33 cellular contexts compared by ENCODE assay signal in genomic region chr16:80436510-80436909, GRCh38.
DNase-seq lines count a peak whose midpoint lies in the region; ATAC-seq lines count a peak whose summit lies in the region.
"Had no signal": no experiment of that assay in that cellular context is flagged by ENCODE, and none has a peak within 500 bp of the region (broad histone marks: within the 10 kb centered on the region; RNA-seq: fewer than 3 reads in every experiment).

No MANE protein-coding gene starts in this region.

- peak; percentile 23 for ATAC-seq in activated CD4-positive, alpha-beta T cell treated with anti-CD3 and anti-CD28 coated beads for 36 hours
- ATAC-seq in activated T-helper 17 cell treated with anti-CD3 and anti-CD28 coated beads, Interleukin-2, amount 50 U/mL, for 72 hours (replicated peaks), result peak; percentile 36
- ATAC-seq in stimulated activated effector memory CD8-positive, alpha-beta T cell treated with anti-CD3 and anti-CD28 coated beads, Interleukin-12 subunit alpha, Interleukin-12 subunit beta, amount 100 ng/mL, for 72 hours, result peak; percentile 59
- no peak for ATAC-seq in aorta (ENCODE audit: low FRiP score)
- ATAC-seq: A549; CD8-positive, alpha-beta T cell had no signal

- POLR2A ChIA-PET in activated CD4-positive, alpha-beta T cell treated with anti-CD3 and anti-CD28 coated beads for 36 hours (lab: Charles Lee), result no interaction called here

- peaks cover 5% of the 10 kb centered on the region for H3K4me1 Mint-ChIP-seq in activated CD4-positive, alpha-beta T cell treated with anti-CD3 and anti-CD28 coated beads for 36 hours
- no peaks in the 10 kb centered on the region for H3K4me1 Mint-ChIP-seq in activated CD4-positive, alpha-beta T cell treated with anti-CD3 and anti-CD28 coated beads, Interleukin-2, amount 10 ng/mL, durations not matched to agents 24 days and 14 days
- H3K4me1 Mint-ChIP-seq in activated T-helper 17 cell treated with anti-CD3 and anti-CD28 coated beads, Interleukin-2, amount 50 U/mL, for 72 hours, result peaks cover 5% of the 10 kb centered on the region
- no peaks in the 10 kb centered on the region for H3K4me1 Mint-ChIP-seq in stimulated activated effector memory CD8-positive, alpha-beta T cell treated with anti-CD3 and anti-CD28 coated beads, Interleukin-12 subunit alpha, Interleukin-12 subunit beta, amount 100 ng/mL, for 72 hours

- H3K36me3 Mint-ChIP-seq in activated CD4-positive, alpha-beta T cell treated with anti-CD3 and anti-CD28 coated beads for 36 hours (ENCODE audit: low read depth), result no peaks in the 10 kb centered on the region
- no peaks in the 10 kb centered on the region for H3K36me3 Mint-ChIP-seq in activated CD4-positive, alpha-beta T cell treated with anti-CD3 and anti-CD28 coated beads, Interleukin-2, amount 10 ng/mL, durations not matched to agents 24 days and 14 days (ENCODE audit: low read depth)
- no peaks in the 10 kb centered on the region for H3K36me3 Mint-ChIP-seq in activated T-helper 17 cell treated with anti-CD3 and anti-CD28 coated beads, Interleukin-2, amount 50 U/mL, for 72 hours (ENCODE audit: low read depth)
- H3K36me3 Mint-ChIP-seq in stimulated activated effector memory CD8-positive, alpha-beta T cell treated with anti-CD3 and anti-CD28 coated beads, Interleukin-12 subunit alpha, Interleukin-12 subunit beta, amount 100 ng/mL, for 72 hours, result no peaks in the 10 kb centered on the region
- H3K36me3 Mint-ChIP-seq: CD14-positive monocyte; CD4-positive, alpha-beta memory T cell; CD4-positive, CD25-positive, alpha-beta regulatory T cell; CD8-positive, alpha-beta memory T cell; CD8-positive, alpha-beta T cell had no signal

- H3K4me1 ChIP-seq in aorta (ENCODE audit: control insufficient read depth in 1 of 2, insufficient read depth in 2 of 2, low read length in 2 of 2), result no peaks in the 10 kb centered on the region
- H3K4me1 ChIP-seq: A549, BE2C, BLaER1, Caco-2 had no signal

- no peak overlapping the region for H3K27ac ChIP-seq in aorta (ENCODE audit: low read depth in 1 of 2, low read length in 2 of 2)
- H3K27ac ChIP-seq: 22Rv1; A549; BLaER1; BLaER1 treated with 17β-estradiol and CSF1 and Interleukin-3, amounts not matched to agents 10 nM and 100 nM; C4-2B had no signal

- H3K4me3 Mint-ChIP-seq in activated CD4-positive, alpha-beta T cell treated with anti-CD3 and anti-CD28 coated beads for 36 hours, result no peak overlapping the region
- no peak overlapping the region for H3K4me3 Mint-ChIP-seq in activated CD4-positive, alpha-beta T cell treated with anti-CD3 and anti-CD28 coated beads, Interleukin-2, amount 10 ng/mL, durations not matched to agents 24 days and 14 days
- H3K4me3 Mint-ChIP-seq in activated T-helper 17 cell treated with anti-CD3 and anti-CD28 coated beads, Interleukin-2, amount 50 U/mL, for 72 hours, result no peak overlapping the region
- H3K4me3 Mint-ChIP-seq in stimulated activated effector memory CD8-positive, alpha-beta T cell treated with anti-CD3 and anti-CD28 coated beads, Interleukin-12 subunit alpha, Interleukin-12 subunit beta, amount 100 ng/mL, for 72 hours, result no peak overlapping the region
- H3K4me3 Mint-ChIP-seq: B cell; CD14-positive monocyte; CD4-positive, alpha-beta memory T cell; CD4-positive, alpha-beta T cell; CD4-positive, CD25-positive, alpha-beta regulatory T cell; CD8-positive, alpha-beta memory T cell; CD8-positive, alpha-beta T cell had no signal

- intact Hi-C loops in activated CD4-positive, alpha-beta T cell treated with anti-CD3 and anti-CD28 coated beads for 36 hours (cut with DNase I, micrococcal nuclease), result no loop called here
- intact Hi-C loops in activated CD4-positive, alpha-beta T cell treated with anti-CD3 and anti-CD28 coated beads, Interleukin-2, amount 10 ng/mL, durations not matched to agents 24 days and 14 days (cut with micrococcal nuclease), result no loop called here
- intact Hi-C loops in aorta (cut with DNase I), result no loop called here

- no peak overlapping the region for H3K27ac Mint-ChIP-seq in activated CD4-positive, alpha-beta T cell treated with anti-CD3 and anti-CD28 coated beads for 36 hours
- H3K27ac Mint-ChIP-seq in activated CD4-positive, alpha-beta T cell treated with anti-CD3 and anti-CD28 coated beads, Interleukin-2, amount 10 ng/mL, durations not matched to agents 24 days and 14 days, result no peak overlapping the region
- H3K27ac Mint-ChIP-seq in activated T-helper 17 cell treated with anti-CD3 and anti-CD28 coated beads, Interleukin-2, amount 50 U/mL, for 72 hours, result no peak overlapping the region
- no peak overlapping the region for H3K27ac Mint-ChIP-seq in stimulated activated effector memory CD8-positive, alpha-beta T cell treated with anti-CD3 and anti-CD28 coated beads, Interleukin-12 subunit alpha, Interleukin-12 subunit beta, amount 100 ng/mL, for 72 hours
- H3K27ac Mint-ChIP-seq: B cell; CD14-positive monocyte; CD4-positive, alpha-beta memory T cell; CD4-positive, alpha-beta T cell; CD4-positive, CD25-positive, alpha-beta regulatory T cell; CD8-positive, alpha-beta memory T cell; CD8-positive, alpha-beta T cell had no signal

- no peaks in the 10 kb centered on the region for H3K36me3 ChIP-seq in aorta (ENCODE audit: control insufficient read depth in 1 of 2, insufficient read depth in 2 of 2, low read length in 1 of 2)
- H3K36me3 ChIP-seq: BE2C; BLaER1; BLaER1 treated with 17β-estradiol and CSF1 and Interleukin-3, amounts not matched to agents 10 nM and 100 nM had no signal

- CTCF ChIA-PET in activated CD4-positive, alpha-beta T cell treated with anti-CD3 and anti-CD28 coated beads for 36 hours (lab: Charles Lee), result no interaction called here

- DNase-seq in activated CD4-positive, alpha-beta T cell treated with anti-CD3 and anti-CD28 coated beads for 36 hours, result no peak
- no peak for DNase-seq in activated CD4-positive, alpha-beta T cell treated with anti-CD3 and anti-CD28 coated beads, Interleukin-2, amount 10 ng/mL, durations not matched to agents 24 days and 14 days
- DNase-seq in stimulated activated effector memory CD8-positive, alpha-beta T cell treated with anti-CD3 and anti-CD28 coated beads, Interleukin-12 subunit alpha, Interleukin-12 subunit beta, amount 100 ng/mL, for 72 hours (ENCODE audit: low spot score in 2 of 2), result no peak
- DNase-seq in GOT3 (lab: John Stamatoyannopoulos, UW), result no peak
- DNase-seq in aorta, result no peak
- DNase-seq: 8988T; ACHN; AML-193; BE2C; C1 segment of cervical spinal cord; Caco-2; Calu3; CD4-positive, alpha-beta memory T cell; CD4-positive, alpha-beta T cell; CD4-positive, CD25-positive, alpha-beta regulatory T cell; CD8-positive, alpha-beta memory T cell; CD8-positive, alpha-beta T cell; COR-L47; DMS 273 treated with DMSO at 0.1 percent for 48 hours; DMS153; DMS53; DMS79; DMS79 treated with DMSO at 0.1 percent for 48 hours; DND-41; EL had no signal

- H3K9me3 Mint-ChIP-seq in activated CD4-positive, alpha-beta T cell treated with anti-CD3 and anti-CD28 coated beads for 36 hours (ENCODE audit: low read depth), result no peaks in the 10 kb centered on the region
- peaks cover 5% of the 10 kb centered on the region for H3K9me3 Mint-ChIP-seq in activated CD4-positive, alpha-beta T cell treated with anti-CD3 and anti-CD28 coated beads, Interleukin-2, amount 10 ng/mL, durations not matched to agents 24 days and 14 days
- peaks cover 2% of the 10 kb centered on the region for H3K9me3 Mint-ChIP-seq in activated T-helper 17 cell treated with anti-CD3 and anti-CD28 coated beads, Interleukin-2, amount 50 U/mL, for 72 hours
- H3K9me3 Mint-ChIP-seq in stimulated activated effector memory CD8-positive, alpha-beta T cell treated with anti-CD3 and anti-CD28 coated beads, Interleukin-12 subunit alpha, Interleukin-12 subunit beta, amount 100 ng/mL, for 72 hours, result peaks cover 3% of the 10 kb centered on the region
- H3K9me3 Mint-ChIP-seq: CD8-positive, alpha-beta T cell had no signal

- H3K9me3 ChIP-seq in aorta (ENCODE audit: control insufficient read depth, low read length), result no peaks in the 10 kb centered on the region
- H3K9me3 ChIP-seq: A549, BE2C, BLaER1, Caco-2 had no signal

- H3K27me3 ChIP-seq in aorta (ENCODE audit: control insufficient read depth in 1 of 2, insufficient read depth in 2 of 2, low read length in 1 of 2), result no peaks in the 10 kb centered on the region
- H3K27me3 ChIP-seq: BE2C; BLaER1; BLaER1 treated with 17β-estradiol and CSF1 and Interleukin-3, amounts not matched to agents 10 nM and 100 nM had no signal

- H3K27me3 Mint-ChIP-seq in activated CD4-positive, alpha-beta T cell treated with anti-CD3 and anti-CD28 coated beads for 36 hours, result peaks cover 23% of the 10 kb centered on the region
- H3K27me3 Mint-ChIP-seq in activated CD4-positive, alpha-beta T cell treated with anti-CD3 and anti-CD28 coated beads, Interleukin-2, amount 10 ng/mL, durations not matched to agents 24 days and 14 days, result no peaks in the 10 kb centered on the region
- peaks cover 23% of the 10 kb centered on the region for H3K27me3 Mint-ChIP-seq in activated T-helper 17 cell treated with anti-CD3 and anti-CD28 coated beads, Interleukin-2, amount 50 U/mL, for 72 hours

- H3K4me3 ChIP-seq in aorta (ENCODE audit: low read length in 2 of 2), result no peak overlapping the region
- H3K4me3 ChIP-seq: A549; BLaER1; BLaER1 treated with 17β-estradiol and CSF1 and Interleukin-3, amounts not matched to agents 10 nM and 100 nM had no signal
